ENCODE assay signal across 22 cellular contexts in the genomic region with DNA sequence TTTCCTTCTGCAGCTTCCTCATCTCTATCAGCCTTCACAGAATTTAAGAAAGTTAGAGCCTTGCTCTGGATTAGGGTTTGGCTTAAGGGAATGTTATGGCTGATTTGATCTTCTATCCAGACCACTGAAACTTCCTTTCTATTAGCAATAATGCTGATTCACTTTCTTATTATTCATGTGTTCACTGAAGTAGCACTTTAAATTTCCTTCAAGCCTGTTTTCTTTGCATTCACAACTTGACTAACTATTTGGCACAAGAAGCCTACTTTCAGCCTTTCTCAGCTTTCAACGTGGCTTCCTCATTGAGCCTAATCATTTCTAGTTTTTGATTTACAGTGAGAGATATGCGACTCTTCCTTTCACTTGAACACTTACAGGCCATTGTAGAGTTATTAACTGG.
"Had no signal": no experiment of that assay in that cellular context is flagged by ENCODE, and none has a peak within 500 bp of the region (broad histone marks: within the 10 kb centered on the region; RNA-seq: fewer than 3 reads in every experiment).

No MANE protein-coding gene starts in this region.

- H3K4me3 ChIP-seq: MG63, SJSA1, SK-N-MC had no signal

- ATAC-seq: HepG2 had no signal

- DNase-seq: IMR-90, Karpas-422, KG1, MG63, NCI-H1092 treated with DMSO at 0.1 percent for 48 hours, NCI-H1436, NCI-H187, NCI-H2029, NCI-H2081 treated with DMSO at 0.1 percent for 48 hours, NCI-H2171, NCI-H226, NCI-H446, NCI-H510A, NCI-H524 treated with DMSO at 0.1 percent for 48 hours, NCI-H69, NCI-H774, Right ventricle myocardium superior, RPMI8226, SIG-M5 had no signal
